1 cellular context compared by ENCODE assay signal in genomic region chr6:90458353-90459224, GRCh38.
TF ChIP-seq lines count a peak whose summit lies in the region.

No MANE protein-coding gene starts in this region.

TF ChIP-seq in K562, 482 proteins besides CTCF, POLR2A, EP300 and RAD21 (continued from another document and continues in another):
- TF ChIP-seq, protein P1, sequence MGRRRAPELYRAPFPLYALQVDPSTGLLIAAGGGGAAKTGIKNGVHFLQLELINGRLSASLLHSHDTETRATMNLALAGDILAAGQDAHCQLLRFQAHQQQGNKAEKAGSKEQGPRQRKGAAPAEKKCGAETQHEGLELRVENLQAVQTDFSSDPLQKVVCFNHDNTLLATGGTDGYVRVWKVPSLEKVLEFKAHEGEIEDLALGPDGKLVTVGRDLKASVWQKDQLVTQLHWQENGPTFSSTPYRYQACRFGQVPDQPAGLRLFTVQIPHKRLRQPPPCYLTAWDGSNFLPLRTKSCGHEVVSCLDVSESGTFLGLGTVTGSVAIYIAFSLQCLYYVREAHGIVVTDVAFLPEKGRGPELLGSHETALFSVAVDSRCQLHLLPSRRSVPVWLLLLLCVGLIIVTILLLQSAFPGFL (CRISPR knock-in tag; IDR thresholded peaks at IDR 0.05), result no peak
- TF ChIP-seq XRCC4 (IDR thresholded peaks at IDR 0.05; ENCODE audit: extremely low read depth, insufficient read depth, insufficient read length) (no peak), EGR1 (conservative IDR thresholded peaks at IDR 0.05) (peak; percentile 88), MAZ (CRISPR knock-in tag; conservative IDR thresholded peaks at IDR 0.05 in 1 of 2, IDR thresholded peaks at IDR 0.05 in 1 of 2) (peak in 1 of 2 experiments; percentile 79; a peak in 2 of 4 replicates), NR2C1 (IDR thresholded peaks at IDR 0.05) (no peak), NR2C1 (tag; IDR thresholded peaks at IDR 0.05) (peak; percentile 21; the same call in 1 of the 2 replicates), POLR2AphosphoS2 (IDR thresholded peaks at IDR 0.05; ENCODE audit: low read length) (no peak), DACH1 (IDR thresholded peaks at IDR 0.05; ENCODE audit: partially characterized antibody) (no peak), TRIM24 (IDR thresholded peaks at IDR 0.05) (peak; percentile 43 to 71), TEAD4 (IDR thresholded peaks at IDR 0.05; ENCODE audit: low read length) (0 out of 2 replicates have a peak, but pooled peaks have one; percentile 35), TEAD4 (CRISPR knock-in tag; IDR thresholded peaks at IDR 0.05; ENCODE audit: borderline replicate concordance) (no peak), ZEB2 (IDR thresholded peaks at IDR 0.05) (peak; percentile 83), SMARCE1 (IDR thresholded peaks at IDR 0.05) (peak; percentile 85), STAT5A (IDR thresholded peaks at IDR 0.05; ENCODE audit: borderline replicate concordance, low read length) (peak; percentile 95), PBX2 (CRISPR knock-in tag; IDR thresholded peaks at IDR 0.05; ENCODE audit: low read depth) (no peak), PBX2 (tag; conservative IDR thresholded peaks at IDR 0.05; ENCODE audit: low read depth) (peak; percentile 77), GABPB2 (CRISPR knock-in tag; conservative IDR thresholded peaks at IDR 0.05) (no peak), BRD9 (IDR thresholded peaks at IDR 0.05; ENCODE audit: low read depth, partially characterized antibody) (no peak), ZNF23 (CRISPR knock-in tag; IDR thresholded peaks at IDR 0.05) (0 out of 2 replicates have a peak, but pooled peaks have one; percentile 11), OTX1 (CRISPR knock-in tag; IDR thresholded peaks at IDR 0.05) (no peak), TAF9B (IDR thresholded peaks at IDR 0.05; ENCODE audit: partially characterized antibody) (peak; percentile 94), NCOA1 (IDR thresholded peaks at IDR 0.05; ENCODE audit: low read depth) (peak; percentile 88), ZC3H4 (CRISPR knock-in tag; IDR thresholded peaks at IDR 0.05; ENCODE audit: borderline replicate concordance) (no peak), THRAP3 (IDR thresholded peaks at IDR 0.05; ENCODE audit: borderline replicate concordance) (no peak), RBBP5 (IDR thresholded peaks at IDR 0.05; ENCODE audit: borderline replicate concordance, insufficient read depth, low read length, poor library complexity, severe bottlenecking) (peak; percentile 94), GATAD2B (IDR thresholded peaks at IDR 0.05; ENCODE audit: borderline replicate concordance) (peak; percentile 36; the same call in 1 of the 2 replicates), ZFP36 (IDR thresholded peaks at IDR 0.05; ENCODE audit: low read depth, low read length, partially characterized antibody) (peak; percentile 67), RBM25 (IDR thresholded peaks at IDR 0.05; ENCODE audit: low read depth, low read length, severe bottlenecking) (no peak), CBFA2T3 (IDR thresholded peaks at IDR 0.05) (peak; percentile 62), TSHZ1 (CRISPR knock-in tag; IDR thresholded peaks at IDR 0.05) (0 out of 2 replicates have a peak, but pooled peaks have one; percentile 39), CREB3 (tag; conservative IDR thresholded peaks at IDR 0.05; ENCODE audit: low read depth) (peak; percentile 63; the same call in 1 of the 2 replicates), NR4A1 (CRISPR knock-in tag; IDR thresholded peaks at IDR 0.05) (no peak), NR4A1 (tag; IDR thresholded peaks at IDR 0.05) (peak; percentile 62), ZNF134 (CRISPR knock-in tag; conservative IDR thresholded peaks at IDR 0.05) (0 out of 2 replicates have a peak, but pooled peaks have one; percentile 20), ZNF77 (CRISPR knock-in tag; IDR thresholded peaks at IDR 0.05) (no peak), FOXK2 (conservative IDR thresholded peaks at IDR 0.05 in 1 of 2, IDR thresholded peaks at IDR 0.05 in 1 of 2; ENCODE audit: low read depth in 2 of 2) (peak; percentile 59 to 63; a peak in 3 of 4 replicates), FOXJ3 (CRISPR knock-in tag; IDR thresholded peaks at IDR 0.05) (no peak), BDP1 (IDR thresholded peaks at IDR 0.05; ENCODE audit: insufficient read depth, insufficient read length) (no peak), MNT (conservative IDR thresholded peaks at IDR 0.05) (peak; percentile 49 to 76; a peak in 1 of 4 replicates), ZBTB12 (CRISPR knock-in tag; IDR thresholded peaks at IDR 0.05) (0 out of 2 replicates have a peak, but pooled peaks have one; percentile 7), ATF7 (IDR thresholded peaks at IDR 0.05) (peak; percentile 97), CCAR2 (IDR thresholded peaks at IDR 0.05; ENCODE audit: low read depth, low read length) (no peak)
- TF ChIP-seq, protein P2, sequence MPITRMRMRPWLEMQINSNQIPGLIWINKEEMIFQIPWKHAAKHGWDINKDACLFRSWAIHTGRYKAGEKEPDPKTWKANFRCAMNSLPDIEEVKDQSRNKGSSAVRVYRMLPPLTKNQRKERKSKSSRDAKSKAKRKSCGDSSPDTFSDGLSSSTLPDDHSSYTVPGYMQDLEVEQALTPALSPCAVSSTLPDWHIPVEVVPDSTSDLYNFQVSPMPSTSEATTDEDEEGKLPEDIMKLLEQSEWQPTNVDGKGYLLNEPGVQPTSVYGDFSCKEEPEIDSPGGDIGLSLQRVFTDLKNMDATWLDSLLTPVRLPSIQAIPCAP (CRISPR knock-in tag; IDR thresholded peaks at IDR 0.05; ENCODE audit: borderline replicate concordance), result no peak
- TF ChIP-seq, protein P3, sequence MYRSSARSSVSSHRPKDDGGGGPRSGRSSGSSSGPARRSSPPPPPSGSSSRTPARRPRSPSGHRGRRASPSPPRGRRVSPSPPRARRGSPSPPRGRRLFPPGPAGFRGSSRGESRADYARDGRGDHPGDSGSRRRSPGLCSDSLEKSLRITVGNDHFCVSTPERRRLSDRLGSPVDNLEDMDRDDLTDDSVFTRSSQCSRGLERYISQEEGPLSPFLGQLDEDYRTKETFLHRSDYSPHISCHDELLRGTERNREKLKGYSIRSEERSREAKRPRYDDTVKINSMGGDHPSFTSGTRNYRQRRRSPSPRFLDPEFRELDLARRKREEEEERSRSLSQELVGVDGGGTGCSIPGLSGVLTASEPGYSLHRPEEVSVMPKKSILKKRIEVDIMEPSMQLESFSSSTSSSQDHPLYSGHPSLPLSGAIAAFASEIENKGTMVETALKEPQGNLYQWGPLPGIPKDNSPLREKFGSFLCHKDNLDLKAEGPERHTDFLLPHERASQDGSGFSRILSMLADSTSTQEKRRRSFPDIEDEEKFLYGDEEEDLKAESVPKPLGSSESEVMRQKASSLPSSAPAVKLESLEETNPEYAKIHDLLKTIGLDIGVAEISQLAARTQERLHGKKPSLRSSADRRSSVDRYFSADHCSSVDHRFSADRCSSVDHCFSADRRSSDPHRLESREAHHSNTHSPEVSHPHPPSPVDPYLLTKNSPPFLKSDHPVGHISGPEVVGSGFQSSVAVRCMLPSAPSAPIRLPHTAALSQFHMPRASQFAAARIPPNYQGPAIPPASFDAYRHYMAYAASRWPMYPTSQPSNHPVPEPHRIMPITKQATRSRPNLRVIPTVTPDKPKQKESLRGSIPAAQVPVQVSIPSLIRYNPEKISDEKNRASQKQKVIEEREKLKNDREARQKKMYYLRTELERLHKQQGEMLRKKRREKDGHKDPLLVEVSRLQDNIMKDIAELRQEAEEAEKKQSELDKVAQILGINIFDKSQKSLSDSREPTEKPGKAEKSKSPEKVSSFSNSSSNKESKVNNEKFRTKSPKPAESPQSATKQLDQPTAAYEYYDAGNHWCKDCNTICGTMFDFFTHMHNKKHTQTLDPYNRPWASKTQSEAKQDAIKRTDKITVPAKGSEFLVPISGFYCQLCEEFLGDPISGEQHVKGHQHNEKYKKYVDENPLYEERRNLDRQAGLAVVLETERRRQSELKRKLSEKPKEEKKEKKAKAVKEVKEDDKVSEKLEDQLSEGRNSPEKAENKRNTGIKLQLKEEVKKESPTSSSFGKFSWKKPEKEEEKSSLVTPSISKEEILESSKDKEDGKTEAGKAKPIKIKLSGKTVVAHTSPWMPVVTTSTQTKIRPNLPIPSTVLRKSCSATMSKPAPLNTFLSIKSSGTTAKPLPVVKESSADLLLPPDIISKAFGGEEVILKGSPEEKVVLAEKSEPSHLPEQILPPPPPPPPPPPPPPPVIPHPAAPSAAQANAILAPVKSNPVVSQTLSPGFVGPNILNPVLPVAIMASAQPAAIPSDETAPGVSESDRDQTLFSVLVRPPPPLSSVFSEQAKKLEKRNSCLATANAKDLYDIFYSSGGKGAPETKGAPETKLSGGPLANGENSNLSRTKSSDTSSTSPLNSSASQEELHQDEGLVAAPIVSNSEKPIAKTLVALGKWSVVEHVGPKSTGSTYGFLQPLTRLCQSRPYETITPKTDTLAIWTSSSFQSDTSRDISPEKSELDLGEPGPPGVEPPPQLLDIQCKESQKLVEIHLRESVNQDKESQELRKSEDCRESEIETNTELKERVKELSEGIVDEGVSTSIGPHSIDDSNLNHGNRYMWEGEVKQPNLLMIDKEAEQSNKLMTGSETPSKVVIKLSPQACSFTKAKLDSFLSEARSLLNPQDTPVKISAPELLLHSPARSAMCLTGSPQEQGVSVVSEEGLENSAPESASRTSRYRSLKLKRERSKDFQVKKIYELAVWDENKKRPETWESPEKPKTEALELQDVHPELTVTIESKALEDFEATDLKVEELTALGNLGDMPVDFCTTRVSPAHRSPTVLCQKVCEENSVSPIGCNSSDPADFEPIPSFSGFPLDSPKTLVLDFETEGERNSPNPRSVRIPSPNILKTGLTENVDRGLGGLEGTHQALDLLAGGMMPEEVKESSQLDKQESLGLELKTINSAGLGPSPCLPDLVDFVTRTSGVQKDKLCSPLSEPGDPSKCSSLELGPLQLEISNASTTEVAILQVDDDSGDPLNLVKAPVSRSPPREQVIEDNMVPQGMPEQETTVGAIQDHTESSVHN (IDR thresholded peaks at IDR 0.05; ENCODE audit: borderline replicate concordance in 1 of 2, low read depth in 1 of 2), result peak in 1 of 2 experiments; percentile 89; a peak in 2 of 4 replicates
